In genomic region chr2:27737676-27738348, GRCh38 we compare ENCODE assay signal across 11 cellular contexts. TPM values are rescaled to one million over a fixed set of nuclear protein-coding genes. Genes with fewer than 3 reads are reported as not detected.
DNase-seq lines count a peak whose midpoint lies in the region; ATAC-seq and TF ChIP-seq lines count a peak whose summit lies in the region.
"Had no signal": no experiment of that assay in that cellular context is flagged by ENCODE, and none has a peak within 500 bp of the region (broad histone marks: within the 10 kb centered on the region; RNA-seq: fewer than 3 reads in every experiment).

No MANE protein-coding gene starts in this region.

- no peaks in the 10 kb centered on the region for H3K27me3 ChIP-seq in mucosa of stomach (ENCODE audit: control insufficient read depth, insufficient read depth, low read length)

- H3K27me3 Mint-ChIP-seq in activated naive CD4-positive, alpha-beta T cell treated with anti-CD3 and anti-CD28 coated beads, Interleukin-2, amount 10 ng/mL, durations not matched to agents 7 days and 5 days, result peaks cover 8% of the 10 kb centered on the region
- peaks cover 19% of the 10 kb centered on the region for H3K27me3 Mint-ChIP-seq in nephron progenitor cell (ENCODE audit: low read depth, poor library complexity)
- H3K27me3 Mint-ChIP-seq in stimulated activated memory B cell treated with anti-CD40 and anti-IgM and Interleukin-4, amounts not matched to agents 10 μg/mL and 1 μg/mL and 100 μg/mL, for 72 hours, result peaks cover 50% of the 10 kb centered on the region
- H3K27me3 Mint-ChIP-seq: activated T-helper 17 cell treated with anti-CD3 and anti-CD28 coated beads, Interleukin-2, amount 50 U/mL, for 72 hours; stimulated activated naive CD8-positive, alpha-beta T cell treated with anti-CD3 and anti-CD28 coated beads, Interleukin-15, Interleukin-2, amounts not matched to agents 100 ng/mL and 50 ng/mL, for 24 hours had no signal

- H3K4me1 Mint-ChIP-seq in activated naive CD4-positive, alpha-beta T cell treated with anti-CD3 and anti-CD28 coated beads, Interleukin-2, amount 10 ng/mL, durations not matched to agents 7 days and 5 days, result peaks cover 13% of the 10 kb centered on the region
- peaks cover 26% of the 10 kb centered on the region for H3K4me1 Mint-ChIP-seq in nephron progenitor cell
- peaks cover 5% of the 10 kb centered on the region for H3K4me1 Mint-ChIP-seq in stimulated activated memory B cell treated with anti-CD40 and anti-IgM and Interleukin-4, amounts not matched to agents 10 μg/mL and 1 μg/mL and 100 μg/mL, for 72 hours

- CTCF ChIA-PET in activated naive CD4-positive, alpha-beta T cell treated with anti-CD3 and anti-CD28 coated beads, Interleukin-2, amount 10 ng/mL, durations not matched to agents 7 days and 5 days (lab: Charles Lee), result interaction anchor here (0.6 to 3.2 kb wide), 2 partner anchors 14 to 567 kb away, joined by 3 to 12 read pairs; no protein-coding TSS in a partner anchor

- H3K27ac Mint-ChIP-seq in activated naive CD4-positive, alpha-beta T cell treated with anti-CD3 and anti-CD28 coated beads, Interleukin-2, amount 10 ng/mL, durations not matched to agents 7 days and 5 days, result no peak overlapping the region
- H3K27ac Mint-ChIP-seq in nephron progenitor cell, result no peak overlapping the region
- no peak overlapping the region for H3K27ac Mint-ChIP-seq in stimulated activated memory B cell treated with anti-CD40 and anti-IgM and Interleukin-4, amounts not matched to agents 10 μg/mL and 1 μg/mL and 100 μg/mL, for 72 hours
- H3K27ac Mint-ChIP-seq: activated T-helper 17 cell treated with anti-CD3 and anti-CD28 coated beads, Interleukin-2, amount 50 U/mL, for 72 hours; stimulated activated naive CD8-positive, alpha-beta T cell treated with anti-CD3 and anti-CD28 coated beads, Interleukin-15, Interleukin-2, amounts not matched to agents 100 ng/mL and 50 ng/mL, for 24 hours had no signal

- H3K9ac ChIP-seq in mucosa of stomach (ENCODE audit: low read length), result peak overlapping the region; percentile 26

- H3K4me3 ChIP-seq in epithelial cell of proximal tubule (ENCODE audit: low read depth, low read length) (no peak overlapping the region), mucosa of stomach (ENCODE audit: low read length) (no peak overlapping the region)

- no peaks in the 10 kb centered on the region for H3K9me3 ChIP-seq in mucosa of stomach (ENCODE audit: control insufficient read depth, low read length)

- H3K4me1 ChIP-seq in mucosa of stomach (ENCODE audit: control insufficient read depth, insufficient read depth, low read length), result peaks cover 43% of the 10 kb centered on the region

- DNase-seq in AG08396 (ENCODE audit: low spot score) (peak; percentile 63), NOMO-1 treated with DMSO at 0.1 percent for 48 hours (lab: John Stamatoyannopoulos, UW; ENCODE audit: unreplicated experiment) (peak; percentile 39), epithelial cell of proximal tubule (ENCODE audit: low read depth) (peak; percentile 87), hippocampal formation (lab: John Stamatoyannopoulos, UW) (no peak), nephron progenitor cell (no peak)
- no peak for DNase-seq in activated naive CD4-positive, alpha-beta T cell treated with anti-CD3 and anti-CD28 coated beads, Interleukin-2, amount 10 ng/mL, durations not matched to agents 7 days and 5 days
- DNase-seq: NCI-H1105 had no signal

- peaks cover 1% of the 10 kb centered on the region for H3K9me3 Mint-ChIP-seq in activated naive CD4-positive, alpha-beta T cell treated with anti-CD3 and anti-CD28 coated beads, Interleukin-2, amount 10 ng/mL, durations not matched to agents 7 days and 5 days
- H3K9me3 Mint-ChIP-seq in nephron progenitor cell, result peaks cover 29% of the 10 kb centered on the region
- peaks cover 7% of the 10 kb centered on the region for H3K9me3 Mint-ChIP-seq in stimulated activated memory B cell treated with anti-CD40 and anti-IgM and Interleukin-4, amounts not matched to agents 10 μg/mL and 1 μg/mL and 100 μg/mL, for 72 hours
- H3K9me3 Mint-ChIP-seq: activated T-helper 17 cell treated with anti-CD3 and anti-CD28 coated beads, Interleukin-2, amount 50 U/mL, for 72 hours had no signal

- H3K36me3 ChIP-seq in mucosa of stomach (ENCODE audit: control insufficient read depth, insufficient read depth, low read length), result no peaks in the 10 kb centered on the region

- no peaks in the 10 kb centered on the region for H3K36me3 Mint-ChIP-seq in activated naive CD4-positive, alpha-beta T cell treated with anti-CD3 and anti-CD28 coated beads, Interleukin-2, amount 10 ng/mL, durations not matched to agents 7 days and 5 days
- peaks cover 5% of the 10 kb centered on the region for H3K36me3 Mint-ChIP-seq in nephron progenitor cell (ENCODE audit: low read depth)
- no peaks in the 10 kb centered on the region for H3K36me3 Mint-ChIP-seq in stimulated activated memory B cell treated with anti-CD40 and anti-IgM and Interleukin-4, amounts not matched to agents 10 μg/mL and 1 μg/mL and 100 μg/mL, for 72 hours

- H3K4me3 Mint-ChIP-seq in activated naive CD4-positive, alpha-beta T cell treated with anti-CD3 and anti-CD28 coated beads, Interleukin-2, amount 10 ng/mL, durations not matched to agents 7 days and 5 days, result no peak overlapping the region
- H3K4me3 Mint-ChIP-seq in nephron progenitor cell, result no peak overlapping the region
- no peak overlapping the region for H3K4me3 Mint-ChIP-seq in stimulated activated memory B cell treated with anti-CD40 and anti-IgM and Interleukin-4, amounts not matched to agents 10 μg/mL and 1 μg/mL and 100 μg/mL, for 72 hours
- H3K4me3 Mint-ChIP-seq: activated T-helper 17 cell treated with anti-CD3 and anti-CD28 coated beads, Interleukin-2, amount 50 U/mL, for 72 hours; stimulated activated naive CD8-positive, alpha-beta T cell treated with anti-CD3 and anti-CD28 coated beads, Interleukin-15, Interleukin-2, amounts not matched to agents 100 ng/mL and 50 ng/mL, for 24 hours had no signal

- ATAC-seq in stimulated activated memory B cell treated with anti-CD40 and anti-IgM and Interleukin-4, amounts not matched to agents 10 μg/mL and 1 μg/mL and 100 μg/mL, for 72 hours, result no peak
- ATAC-seq: activated T-helper 17 cell treated with anti-CD3 and anti-CD28 coated beads, Interleukin-2, amount 50 U/mL, for 72 hours had no signal

- TF ChIP-seq CTCF in epithelial cell of proximal tubule (conservative IDR thresholded peaks at IDR 0.05; ENCODE audit: low read depth, low read length) (no peak), nephron progenitor cell (IDR thresholded peaks at IDR 0.05) (no peak)

RNA-seq across cellular contexts. Expression of gene MRPL33, which starts 33.7 kb away (rescaled TPM):
- 222 and 290 TPM in 2 replicates for total RNA-seq in epithelial cell of proximal tubule

Comparison
In these comparisons a context has a peak if more than half of its experiments do, and no peak if none do; other contexts are left out.
1. DNase-seq: peak in AG08396 (single experiment), NOMO-1 treated with DMSO at 0.1 percent for 48 hours (single experiment) and epithelial cell of proximal tubule (single experiment); none in activated naive CD4-positive, alpha-beta T cell treated with anti-CD3 and anti-CD28 coated beads, Interleukin-2, amount 10 ng/mL, durations not matched to agents 7 days and 5 days (single experiment), hippocampal formation (0 of 2) and nephron progenitor cell (single experiment).